Comparison of ENCODE assay signal across 9 cellular contexts in the genomic region with DNA sequence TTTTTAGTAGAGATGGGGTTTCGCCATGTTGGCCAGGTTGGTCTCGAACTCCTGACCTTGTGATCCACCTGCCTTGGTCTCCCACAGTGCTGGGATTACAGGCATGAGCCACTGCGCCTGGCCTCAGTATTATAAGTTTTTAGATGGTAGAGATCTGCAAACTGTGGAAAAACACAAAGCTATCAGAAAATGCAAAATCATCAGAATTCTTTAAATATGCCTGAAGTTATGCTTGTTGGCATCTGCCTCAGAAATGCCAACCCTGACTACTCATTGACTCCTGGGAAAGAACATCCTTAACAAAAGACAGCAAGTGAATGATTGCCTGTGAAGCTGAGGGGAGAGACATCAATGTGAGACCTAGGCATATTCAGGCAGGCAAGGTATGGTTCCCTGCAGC.
"Had no signal": no experiment of that assay in that cellular context is flagged by ENCODE, and none has a peak within 500 bp of the region (broad histone marks: within the 10 kb centered on the region; RNA-seq: fewer than 3 reads in every experiment).

No MANE protein-coding gene starts in this region.

- DNase-seq: GM23248, GOT3, H7, HFFc6, KG1 had no signal

- H3K36me3 ChIP-seq: HAP-1 had no signal

- H3K4me1 Mint-ChIP-seq: IgD-negative memory B cell had no signal

- ATAC-seq: HCT116 had no signal

- H2AFZ ChIP-seq: GM23248 had no signal

- H3K9ac ChIP-seq: GM23248 had no signal

- H3K4me3 ChIP-seq: GM23248, HAP-1 had no signal

- H3K4me1 ChIP-seq: HAP-1 had no signal

- H3K27ac ChIP-seq: GM23248, HL-60 had no signal

- H3K27ac Mint-ChIP-seq: HFFc6, IgD-negative memory B cell had no signal

- H3K36me3 Mint-ChIP-seq: IgD-negative memory B cell had no signal

- H3K4me3 Mint-ChIP-seq: HFFc6, IgD-negative memory B cell had no signal
